8 cellular contexts compared by ENCODE assay signal in the genomic region with DNA sequence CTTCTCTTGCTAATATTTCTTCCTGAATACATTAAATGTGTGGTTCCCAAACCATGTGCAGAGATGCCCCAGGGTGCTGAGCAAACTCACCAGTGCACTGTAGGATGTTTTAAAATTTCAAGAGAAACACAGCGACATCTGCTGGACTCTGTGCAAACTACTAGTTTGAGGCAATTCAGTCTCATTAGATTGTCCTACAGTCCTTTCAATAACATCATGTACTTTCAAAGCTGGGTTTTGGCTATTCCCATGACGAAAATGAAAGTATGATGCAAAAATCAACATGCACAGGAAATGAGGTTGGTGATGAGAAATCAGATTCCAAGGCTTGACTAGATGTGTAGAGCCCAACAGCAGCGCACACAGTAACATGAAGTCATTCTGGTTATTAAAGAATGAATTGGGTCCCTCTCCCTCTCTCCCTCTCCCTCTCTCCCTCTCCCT.
DNase-seq lines count a peak whose midpoint lies in the region; ATAC-seq and TF ChIP-seq lines count a peak whose summit lies in the region.

No MANE protein-coding gene starts in this region.

- no peak overlapping the region for H4K5ac ChIP-seq in mesendoderm (ENCODE audit: low read length)

- WGBS in mesendoderm (ENCODE audit: extremely low coverage, insufficient coverage, low lambda C conversion rate), result no CpG with 5 or more reads among the region's 3 CpGs

- no peak overlapping the region for H3K56ac ChIP-seq in mesendoderm (ENCODE audit: low read length)

- H3K18ac ChIP-seq in mesendoderm (ENCODE audit: low read length), result no peak overlapping the region

- no peaks in the 10 kb centered on the region for H3K4me1 Mint-ChIP-seq in GM23338

- no peaks in the 10 kb centered on the region for H3K27me3 Mint-ChIP-seq in GM23338 (ENCODE audit: insufficient read depth, low read depth, poor library complexity)

- no peaks in the 10 kb centered on the region for H3K79me1 ChIP-seq in mesendoderm (ENCODE audit: low read length)

- H3K36me3 Mint-ChIP-seq in GM23338 (ENCODE audit: low read depth), result peaks cover 43% of the 10 kb centered on the region

- no peak overlapping the region for H3K4me3 Mint-ChIP-seq in GM23338

- no peak overlapping the region for H2BK15ac ChIP-seq in mesendoderm (replicated peaks; ENCODE audit: low read depth)

- H3F3A ChIP-seq in GM23338 (replicated peaks; ENCODE audit: low read depth), result no peaks in the 10 kb centered on the region

- no peak overlapping the region for H3K27ac ChIP-seq in GM23338 (ENCODE audit: low read depth)
- H3K27ac ChIP-seq in dorsolateral prefrontal cortex, result peak overlapping the region in 37 of 59 donors; percentile 11 to 85 (median 61)
- H3K27ac ChIP-seq in mesendoderm (ENCODE audit: low read depth, low read length), result no peak overlapping the region

- H3K9ac ChIP-seq in mesendoderm (ENCODE audit: low read length), result no peak overlapping the region

- no peak overlapping the region for H2BK5ac ChIP-seq in mesendoderm (ENCODE audit: low read length)

- H3K27ac Mint-ChIP-seq in GM23338, result no peak overlapping the region

- no peaks in the 10 kb centered on the region for H4K20me1 ChIP-seq in GM23338 (replicated peaks; ENCODE audit: insufficient read depth)

- no peaks in the 10 kb centered on the region for H3K79me2 ChIP-seq in GM23338 (replicated peaks; ENCODE audit: insufficient read depth)
- H3K79me2 ChIP-seq in mesendoderm (ENCODE audit: control insufficient read depth, insufficient read depth, low read length), result no peaks in the 10 kb centered on the region

- H3K9me2 ChIP-seq in GM23338 (ENCODE audit: insufficient read depth), result no peaks in the 10 kb centered on the region

- no peaks in the 10 kb centered on the region for H3K4me1 ChIP-seq in GM23338 (ENCODE audit: insufficient read depth)
- H3K4me1 ChIP-seq in mesendoderm (ENCODE audit: control insufficient read depth, low read depth, low read length), result no peaks in the 10 kb centered on the region

- DNase-seq in AG08396 (ENCODE audit: low spot score), result peak; percentile 64
- peak; percentile 69 for DNase-seq in GM23338 (ENCODE audit: low spot score)
- peak; percentile 63 for DNase-seq in NCI-H460 (ENCODE audit: extremely low read depth, low read depth)
- peak; percentile 36 to 58 for DNase-seq in activated CD4-positive, alpha-beta T cell treated with anti-CD3 and anti-CD28 coated beads for 4 hours
- peak in 4 of 10 donors; percentile 23 to 75 (median 44) for DNase-seq in dorsolateral prefrontal cortex
- peak; percentile 60 for DNase-seq in mesendoderm
- peak; percentile 25 to 27 for DNase-seq in stimulated activated CD8-positive, alpha-beta memory T cell treated with anti-CD3 and anti-CD28 coated beads, Interleukin-7, amount 100 ng/mL, for 4 hours (ENCODE audit: low read depth in 2 of 2)

- TF ChIP-seq CTCF in GM23338 (conservative IDR thresholded peaks at IDR 0.05; ENCODE audit: low read depth in 2 of 2), result peak; percentile 72 to 90
- TF ChIP-seq CTCF in dorsolateral prefrontal cortex (IDR thresholded peaks at IDR 0.05 in 54 of 56, conservative IDR thresholded peaks at IDR 0.05 in 2 of 56; ENCODE audit: low read depth in 1 of 56, partially characterized antibody in 56 of 56), result peak; percentile 64 to 90 (median 81)

- H3K4me2 ChIP-seq in GM23338 (no peak overlapping the region), mesendoderm (ENCODE audit: low read length) (no peak overlapping the region)

- ATAC-seq in GM23338 (peak; percentile 93), GM21825 (IDR thresholded peaks at IDR 0.05; ENCODE audit: unreplicated experiment) (no peak)

- H3K23ac ChIP-seq in mesendoderm (ENCODE audit: low read length), result no peak overlapping the region

- no peak overlapping the region for H3K4ac ChIP-seq in mesendoderm (ENCODE audit: low read depth, low read length)

- H2AK5ac ChIP-seq in mesendoderm (ENCODE audit: low read length), result no peak overlapping the region

- no peak overlapping the region for H2BK120ac ChIP-seq in mesendoderm (ENCODE audit: low read depth, low read length)

- intact Hi-C loops in dorsolateral prefrontal cortex (cut with DNase I), result loop anchor here in 1 of 2 donors (2.0 to 10.0 kb wide), 3 partner anchors 131 to 301 kb away; partner anchors contain the start of gene DIABLO

- H3K27me3 ChIP-seq in GM23338 (ENCODE audit: insufficient read depth), result no peaks in the 10 kb centered on the region
- H3K27me3 ChIP-seq in dorsolateral prefrontal cortex, result no peaks in the 10 kb centered on the region
- H3K27me3 ChIP-seq in mesendoderm (ENCODE audit: insufficient read depth, low read length, poor library complexity), result no peaks in the 10 kb centered on the region

- H4K8ac ChIP-seq in mesendoderm (ENCODE audit: low read depth, low read length), result no peak overlapping the region

- peaks cover 10% of the 10 kb centered on the region for H3K9me3 Mint-ChIP-seq in GM23338

- H2AFZ ChIP-seq in GM23338, result no peak overlapping the region

- H3K4me3 ChIP-seq in GM23338, result no peak overlapping the region
- H3K4me3 ChIP-seq in dorsolateral prefrontal cortex, result no peak overlapping the region
- H3K4me3 ChIP-seq in mesendoderm (ENCODE audit: low read length), result no peak overlapping the region

- H3K36me3 ChIP-seq in GM23338 (ENCODE audit: insufficient read depth) (no peaks in the 10 kb centered on the region), mesendoderm (ENCODE audit: control insufficient read depth, insufficient read depth, low read length) (peaks cover 1% of the 10 kb centered on the region)

TF ChIP-seq in GM23338, 12 proteins besides CTCF, POLR2A, EP300 and RAD21:
- TF ChIP-seq POLR2AphosphoS5 (IDR thresholded peaks at IDR 0.05; ENCODE audit: low read depth) (no peak), ETS1 (IDR thresholded peaks at IDR 0.05) (no peak), CREB1 (CRISPR knock-in tag; IDR thresholded peaks at IDR 0.05; ENCODE audit: low read depth) (no peak), ZNF331 (CRISPR knock-in tag; IDR thresholded peaks at IDR 0.05; ENCODE audit: low read depth) (no peak), EZH2phosphoT487 (IDR thresholded peaks at IDR 0.05; ENCODE audit: unreplicated experiment) (no peak), STAT1 (IDR thresholded peaks at IDR 0.05; ENCODE audit: unreplicated experiment) (no peak), EZH2 (IDR thresholded peaks at IDR 0.05; ENCODE audit: low read depth, unreplicated experiment) (no peak), ZNF114 (CRISPR knock-in tag; IDR thresholded peaks at IDR 0.05) (no peak), NANOG (IDR thresholded peaks at IDR 0.05; ENCODE audit: borderline replicate concordance) (no peak), JUNB (IDR thresholded peaks at IDR 0.05; ENCODE audit: unreplicated experiment) (no peak)

Comparison
In these comparisons a context has a peak if more than half of its experiments do, and no peak if none do; other contexts are left out.
1. H3K27ac ChIP-seq: peak in dorsolateral prefrontal cortex (37 of 59); none in GM23338 (single experiment) and mesendoderm (single experiment).